8 cellular contexts compared by ENCODE assay signal in the genomic region with DNA sequence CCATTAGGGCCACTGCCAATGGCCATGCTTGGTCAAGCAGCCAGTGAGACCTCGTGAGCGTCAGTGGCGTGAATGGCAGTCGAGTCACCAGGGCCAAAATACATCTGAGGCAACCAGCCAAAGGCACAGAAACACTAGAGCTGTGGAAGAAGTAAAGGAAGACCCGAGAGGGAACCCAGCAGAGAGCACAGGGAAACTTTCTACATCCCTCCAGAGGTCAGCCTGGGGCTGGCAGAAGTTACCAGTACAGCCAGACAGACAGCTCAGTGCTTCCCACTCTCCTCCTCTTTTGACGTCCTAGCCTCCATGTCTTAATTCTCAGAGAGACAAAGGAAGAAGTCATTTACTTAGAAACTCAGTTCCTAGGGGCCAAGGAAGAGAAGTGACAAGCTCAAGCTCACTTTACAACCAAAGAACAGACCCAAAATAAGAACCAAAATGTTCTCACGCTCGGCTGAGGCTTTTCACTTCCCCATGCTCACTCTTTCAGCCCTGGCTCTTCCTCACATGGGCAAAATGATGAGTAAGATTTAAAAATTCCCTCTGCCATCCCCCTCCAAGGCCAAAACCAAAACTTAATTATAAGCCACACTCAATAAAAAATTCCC. TPM values are rescaled to one million over a fixed set of nuclear protein-coding genes. Genes with fewer than 3 reads are reported as not detected.
DNase-seq lines count a peak whose midpoint lies in the region; ATAC-seq and TF ChIP-seq lines count a peak whose summit lies in the region.

No MANE protein-coding gene starts in this region.

- TF ChIP-seq CTCF in breast epithelium (IDR thresholded peaks at IDR 0.05) (no peak), mammary epithelial cell (conservative IDR thresholded peaks at IDR 0.05 in 1 of 2, IDR thresholded peaks at IDR 0.05 in 1 of 2; ENCODE audit: extremely low read depth in 1 of 2, insufficient read depth in 1 of 2, low read depth in 1 of 2, low read length in 2 of 2) (no peak), colonic mucosa (IDR thresholded peaks at IDR 0.05) (no peak)

- H3K4me1 Mint-ChIP-seq in central memory CD8-positive, alpha-beta T cell = peaks cover 23% of the 10 kb centered on the region
- no peaks in the 10 kb centered on the region for H3K4me1 Mint-ChIP-seq in activated CD4-positive, alpha-beta T cell treated with anti-CD3 and anti-CD28 coated beads for 36 hours

- H3K4me3 ChIP-seq in breast epithelium (no peak overlapping the region), mammary epithelial cell (replicated peaks in 1 of 3; ENCODE audit: insufficient read depth in 1 of 3, low read depth in 2 of 3, low read length in 3 of 3) (no peak overlapping the region), colonic mucosa (no peak overlapping the region)

- no peak overlapping the region for H2AFZ ChIP-seq in mammary epithelial cell (ENCODE audit: low read depth, low read length)

- WGBS in mammary epithelial cell (ENCODE audit: low coverage, missing lambda C conversion rate) = 86% methylated on average over 8 of the region's 8 CpGs

- no peak overlapping the region for H3K27ac Mint-ChIP-seq in central memory CD8-positive, alpha-beta T cell (ENCODE audit: low read depth)
- no peak overlapping the region for H3K27ac Mint-ChIP-seq in activated CD4-positive, alpha-beta T cell treated with anti-CD3 and anti-CD28 coated beads for 36 hours

- no peak overlapping the region for H3K4me3 Mint-ChIP-seq in central memory CD8-positive, alpha-beta T cell
- no peak overlapping the region for H3K4me3 Mint-ChIP-seq in activated CD4-positive, alpha-beta T cell treated with anti-CD3 and anti-CD28 coated beads for 36 hours

- H4K20me1 ChIP-seq in mammary epithelial cell (ENCODE audit: insufficient read depth, low read length) = no peaks in the 10 kb centered on the region

- no peaks in the 10 kb centered on the region for H3K36me3 Mint-ChIP-seq in central memory CD8-positive, alpha-beta T cell (ENCODE audit: insufficient read depth)
- no peaks in the 10 kb centered on the region for H3K36me3 Mint-ChIP-seq in activated CD4-positive, alpha-beta T cell treated with anti-CD3 and anti-CD28 coated beads for 36 hours (ENCODE audit: low read depth)

- TF ChIP-seq POLR2A in breast epithelium (IDR thresholded peaks at IDR 0.05) = no peak

- no peaks in the 10 kb centered on the region for H3K27me3 ChIP-seq in breast epithelium
- no peaks in the 10 kb centered on the region for H3K27me3 ChIP-seq in mammary epithelial cell (ENCODE audit: insufficient read depth, low read length)
- H3K27me3 ChIP-seq in colonic mucosa = no peaks in the 10 kb centered on the region

- no peaks in the 10 kb centered on the region for H3K9me3 Mint-ChIP-seq in central memory CD8-positive, alpha-beta T cell
- no peaks in the 10 kb centered on the region for H3K9me3 Mint-ChIP-seq in activated CD4-positive, alpha-beta T cell treated with anti-CD3 and anti-CD28 coated beads for 36 hours (ENCODE audit: low read depth)

- H3K9me3 ChIP-seq in breast epithelium (no peaks in the 10 kb centered on the region), mammary epithelial cell (replicated peaks; ENCODE audit: insufficient read depth, low read length) (no peaks in the 10 kb centered on the region), colonic mucosa (no peaks in the 10 kb centered on the region)

- H3K4me2 ChIP-seq in mammary epithelial cell (ENCODE audit: insufficient read depth, low read depth, low read length) = no peak overlapping the region

- H3K27ac ChIP-seq in breast epithelium = peak overlapping the region; percentile 48 to 73
- no peak overlapping the region for H3K27ac ChIP-seq in mammary epithelial cell (ENCODE audit: insufficient read depth, low read depth, low read length)
- H3K27ac ChIP-seq in colonic mucosa = no peak overlapping the region

- no peak overlapping the region for H3K9ac ChIP-seq in mammary epithelial cell (ENCODE audit: insufficient read depth, low read length)
- no peak overlapping the region for H3K9ac ChIP-seq in colonic mucosa (ENCODE audit: low read depth in 2 of 2, low read length in 2 of 2)

- POLR2A ChIA-PET in activated CD4-positive, alpha-beta T cell treated with anti-CD3 and anti-CD28 coated beads for 36 hours (lab: Charles Lee) = no interaction called here

- in situ Hi-C loops in mammary epithelial cell (cut with MboI; ENCODE audit: low sequenced_read_pairs in 2 of 2) = no loop called here

- CTCF ChIA-PET in mammary epithelial cell (lab: Charles Lee; ENCODE audit: low non-redundant PET) = no interaction called here
- CTCF ChIA-PET in activated CD4-positive, alpha-beta T cell treated with anti-CD3 and anti-CD28 coated beads for 36 hours (lab: Charles Lee) = interaction anchor here (3.4 kb wide), 1 partner anchor 34 kb away, joined by 12 read pairs; no protein-coding TSS in a partner anchor

- dilution Hi-C loops in mammary epithelial cell (cut with HindIII; ENCODE audit: low sequenced_read_pairs) = loop anchor here (5.0 kb wide), 1 partner anchor 35 kb away; no protein-coding TSS in a partner anchor

- peak; percentile 86 for ATAC-seq in HG03378 (IDR thresholded peaks at IDR 0.05; ENCODE audit: unreplicated experiment)
- peak; percentile 19 for ATAC-seq in central memory CD8-positive, alpha-beta T cell (replicated peaks; ENCODE audit: extremely low read depth, poor library complexity, severe bottlenecking)
- ATAC-seq in sciatic nerve = peak; percentile 52
- ATAC-seq in activated CD4-positive, alpha-beta T cell treated with anti-CD3 and anti-CD28 coated beads for 36 hours = no peak

- BruUV-seq in mammary epithelial cell (replicated peaks; lab: Mats Ljungman, UMichigan) = no TSS peak

- H3K4me1 ChIP-seq in breast epithelium (peaks cover 16 to 27% of the 10 kb centered on the region in 2 donors), mammary epithelial cell (ENCODE audit: insufficient read depth, low read length) (peaks cover 14% of the 10 kb centered on the region), colonic mucosa (peaks cover 5% of the 10 kb centered on the region)

- intact Hi-C loops in breast epithelium (cut with DNase I; ENCODE audit: low total_unique reads) (no loop called here), mammary epithelial cell (cut with micrococcal nuclease) (no loop called here), sciatic nerve (cut with DNase I) (no loop called here), colonic mucosa (cut with DNase I) (no loop called here)
- intact Hi-C loops in activated CD4-positive, alpha-beta T cell treated with anti-CD3 and anti-CD28 coated beads for 36 hours (cut with DNase I, micrococcal nuclease) = no loop called here

- no peaks in the 10 kb centered on the region for H3K27me3 Mint-ChIP-seq in central memory CD8-positive, alpha-beta T cell
- H3K27me3 Mint-ChIP-seq in activated CD4-positive, alpha-beta T cell treated with anti-CD3 and anti-CD28 coated beads for 36 hours = peaks cover 6% of the 10 kb centered on the region

- H3K79me2 ChIP-seq in mammary epithelial cell (ENCODE audit: insufficient read depth, low read length) = no peaks in the 10 kb centered on the region

- no peak for DNase-seq in breast epithelium (ENCODE audit: low spot score in 2 of 2)
- no peak for DNase-seq in mammary epithelial cell
- DNase-seq in central memory CD8-positive, alpha-beta T cell (ENCODE audit: low spot score in 2 of 2) = no peak
- DNase-seq in sciatic nerve (ENCODE audit: low spot score) = no peak
- no peak for DNase-seq in activated CD4-positive, alpha-beta T cell treated with anti-CD3 and anti-CD28 coated beads for 36 hours
- DNase-seq in colonic mucosa = no peak
- no peak for DNase-seq in activated naive CD4-positive, alpha-beta T cell treated with Interleukin-2 at 50 U/mL for 16 hours

- H3K36me3 ChIP-seq in breast epithelium (no peaks in the 10 kb centered on the region), mammary epithelial cell (ENCODE audit: insufficient read depth, low read length) (no peaks in the 10 kb centered on the region), colonic mucosa (no peaks in the 10 kb centered on the region)

RNA-seq across cellular contexts. Expression of gene CYRIA, which starts 8.7 kb away (rescaled TPM):
- total RNA-seq in breast epithelium (10 to 100 TPM; 12.5 to 18.7 (median 17.7) TPM), mammary epithelial cell (1 to 10 TPM; 1.1 to 2.0 TPM), sciatic nerve (16.7 TPM), colonic mucosa (1 to 10 TPM; 1.0 to 3.8 TPM)
- 0.62 TPM for polyA plus RNA-seq in mammary epithelial cell
- polyA minus RNA-seq in mammary epithelial cell = 3.7 TPM
- total RNA-seq in activated CD4-positive, alpha-beta T cell treated with anti-CD3 and anti-CD28 coated beads for 36 hours = 1 to 10 TPM; 2.5 to 2.8 TPM

Comparison
In these comparisons a context has a peak if more than half of its experiments do, and no peak if none do; other contexts are left out.
1. H3K27ac ChIP-seq: peak in breast epithelium (2 of 2); none in mammary epithelial cell (single experiment) and colonic mucosa (single experiment).